1 cellular context compared by ENCODE assay signal in genomic region chr20:47148059-47148458, GRCh38.
TF ChIP-seq lines count a peak whose summit lies in the region.

No MANE protein-coding gene starts in this region.

TF ChIP-seq in K562, 482 proteins besides CTCF, POLR2A, EP300 and RAD21 (continued from another document):
- TF ChIP-seq E2F4 (CRISPR knock-in tag; IDR thresholded peaks at IDR 0.05; ENCODE audit: low read depth), result no peak
- no peak for TF ChIP-seq ZKSCAN8 (CRISPR knock-in tag; IDR thresholded peaks at IDR 0.05)
- TF ChIP-seq ZNF589 (CRISPR knock-in tag; IDR thresholded peaks at IDR 0.05; ENCODE audit: low read depth), result no peak
- no peak for TF ChIP-seq ZNF583 (CRISPR knock-in tag; IDR thresholded peaks at IDR 0.05)
- peak; percentile 73 for TF ChIP-seq RBM25 (IDR thresholded peaks at IDR 0.05; ENCODE audit: low read depth, low read length, severe bottlenecking)
- peak; percentile 76; the same call in 1 of the 2 replicates for TF ChIP-seq BCOR (IDR thresholded peaks at IDR 0.05)
- TF ChIP-seq ZBED1 (IDR thresholded peaks at IDR 0.05), result no peak
- TF ChIP-seq CBX2 (IDR thresholded peaks at IDR 0.05; ENCODE audit: insufficient read depth, low read length, poor library complexity, severe bottlenecking), result no peak
- no peak for TF ChIP-seq IRF9 (tag; IDR thresholded peaks at IDR 0.05)
- TF ChIP-seq SNAPC5 (CRISPR knock-in tag; IDR thresholded peaks at IDR 0.05), result no peak
- TF ChIP-seq PRMT5 (CRISPR knock-in tag; IDR thresholded peaks at IDR 0.05), result no peak
- TF ChIP-seq PTTG1 (tag; IDR thresholded peaks at IDR 0.05; ENCODE audit: low read depth), result no peak
- TF ChIP-seq CHD4 (IDR thresholded peaks at IDR 0.05; ENCODE audit: insufficient read depth, insufficient replicate concordance, low read depth, low read length, poor library complexity, severe bottlenecking), result no peak
- no peak for TF ChIP-seq HINFP (tag; conservative IDR thresholded peaks at IDR 0.05; ENCODE audit: low read depth)
- TF ChIP-seq USF2 (CRISPR knock-in tag; IDR thresholded peaks at IDR 0.05), result no peak
- no peak for TF ChIP-seq TAL1 (IDR thresholded peaks at IDR 0.05)
- peak in 1 of 2 experiments; percentile 45; a peak in 2 of 4 replicates for TF ChIP-seq KDM1A (IDR thresholded peaks at IDR 0.05)
- TF ChIP-seq E2F1 (CRISPR knock-in tag; IDR thresholded peaks at IDR 0.05), result no peak
- TF ChIP-seq BRF1 (IDR thresholded peaks at IDR 0.05; ENCODE audit: borderline replicate concordance, extremely low read depth, insufficient read length), result no peak
